Comparison of ENCODE assay signal across 28 cellular contexts in the genomic region with DNA sequence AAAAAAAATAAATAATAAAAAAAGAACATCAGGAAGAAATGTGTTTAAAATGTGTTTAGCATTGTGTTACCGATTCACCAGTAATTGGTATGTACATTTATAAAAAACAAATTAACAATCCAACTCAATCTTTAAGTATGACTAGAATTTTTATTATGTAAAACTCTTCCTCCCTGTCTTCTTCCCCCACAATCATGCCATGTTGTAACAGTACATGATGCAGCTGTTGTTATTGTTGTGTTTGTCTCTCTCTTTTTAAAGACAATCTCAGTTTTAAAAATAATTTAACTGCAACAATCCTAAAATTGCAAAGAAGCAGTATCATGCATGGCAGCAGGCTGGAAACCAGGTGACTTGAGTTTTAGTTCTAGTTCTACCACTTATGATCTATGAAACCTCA.
"Had no signal": no experiment of that assay in that cellular context is flagged by ENCODE, and none has a peak within 500 bp of the region (broad histone marks: within the 10 kb centered on the region; RNA-seq: fewer than 3 reads in every experiment).

No MANE protein-coding gene starts in this region.

- DNase-seq: activated CD4-positive, alpha-beta memory T cell treated with anti-CD3 and anti-CD28 coated beads for 36 hours; activated CD4-positive, alpha-beta T cell treated with anti-CD3 and anti-CD28 coated beads for 36 hours; activated CD4-positive, alpha-beta T cell treated with anti-CD3 and anti-CD28 coated beads, Interleukin-2, amount 10 ng/mL, durations not matched to agents 24 days and 14 days; activated CD4-positive, CD25-positive, alpha-beta regulatory T cell; activated CD4-positive, CD25-positive, alpha-beta regulatory T cell treated with anti-CD3 and anti-CD28 coated beads, Interleukin-2, amount 50 U/mL, for 72 hours; activated CD8-positive, alpha-beta memory T cell treated with anti-CD3 and anti-CD28 coated beads, Interleukin-2, amount 10 ng/mL, durations not matched to agents 7 days and 5 days; activated CD8-positive, alpha-beta memory T cell treated with anti-CD3 and anti-CD28 coated beads, Interleukin-2, amount 50 U/mL, for 4 hours; activated CD8-positive, alpha-beta T cell treated with anti-CD3 and anti-CD28 coated beads, Interleukin-2, amount 10 ng/mL, durations not matched to agents 7 days and 5 days; activated gamma-delta T cell; activated naive CD4-positive, alpha-beta T cell; activated naive CD4-positive, alpha-beta T cell treated with anti-CD3 and anti-CD28 coated beads, Interleukin-2, amount 50 U/mL, for 16 hours; activated T-cell treated with anti-CD3 and anti-CD28 coated beads, Interleukin-2, amount 50 U/mL, for 1 hour; activated T-cell treated with anti-CD3 and anti-CD28 coated beads, Interleukin-2, amount 50 U/mL, for 48 hours; amniotic stem cell; anterior cingulate cortex; brain microvascular endothelial cell; dorsolateral prefrontal cortex; effector memory CD4-positive, alpha-beta T cell; endodermal cell; erythroblast; foreskin fibroblast; gastrocnemius medialis; glutamatergic neuron; heart left ventricle; T-helper 2 cell had no signal

- FAIRE-seq: bronchial epithelial cell had no signal

- H3K27ac ChIP-seq: brain microvascular endothelial cell, coronary artery, dorsolateral prefrontal cortex, esophagus muscularis mucosa, gastrocnemius medialis, heart left ventricle had no signal

- H3K4me3 ChIP-seq: coronary artery, dorsolateral prefrontal cortex, esophagus muscularis mucosa, gastrocnemius medialis, heart left ventricle had no signal

- H3K36me3 ChIP-seq: brain microvascular endothelial cell, esophagus muscularis mucosa, gastrocnemius medialis, heart left ventricle had no signal

- ATAC-seq: activated CD4-positive, alpha-beta T cell treated with anti-CD3 and anti-CD28 coated beads for 36 hours; activated CD8-positive, alpha-beta memory T cell treated with anti-CD3 and anti-CD28 coated beads, Interleukin-2, amount 10 ng/mL, durations not matched to agents 7 days and 5 days; activated CD8-positive, alpha-beta T cell treated with anti-CD3 and anti-CD28 coated beads, Interleukin-2, amount 10 ng/mL, durations not matched to agents 7 days and 5 days; gastrocnemius medialis; heart left ventricle had no signal

- H3K27me3 ChIP-seq: brain microvascular endothelial cell, dorsolateral prefrontal cortex, esophagus muscularis mucosa, gastrocnemius medialis, heart left ventricle had no signal

- H3K9me3 ChIP-seq: esophagus muscularis mucosa, gastrocnemius medialis, heart left ventricle had no signal
